32 cellular contexts compared by ENCODE assay signal in genomic region chr2:215363461-215364156, GRCh38. TPM values are rescaled to one million over a fixed set of nuclear protein-coding genes. Genes with fewer than 3 reads are reported as not detected.
DNase-seq lines count a peak whose midpoint lies in the region; ATAC-seq and TF ChIP-seq lines count a peak whose summit lies in the region.
"Had no signal": no experiment of that assay in that cellular context is flagged by ENCODE, and none has a peak within 500 bp of the region (broad histone marks: within the 10 kb centered on the region; RNA-seq: fewer than 3 reads in every experiment).

No MANE protein-coding gene starts in this region.

- TF ChIP-seq POLR2A in breast epithelium (IDR thresholded peaks at IDR 0.05), result no peak

- H3K27ac ChIP-seq in breast epithelium, result no peak overlapping the region
- H3K27ac ChIP-seq in dorsolateral prefrontal cortex, result no peak overlapping the region
- H3K27ac ChIP-seq: cardiac muscle cell, pancreas, Peyer's patch, upper lobe of right lung had no signal

- peaks cover 6% of the 10 kb centered on the region for H3K4me1 Mint-ChIP-seq in MCF 10A (ENCODE audit: insufficient read depth, unreplicated experiment)
- H3K4me1 Mint-ChIP-seq in chondrocyte (ENCODE audit: low read depth), result peaks cover 78% of the 10 kb centered on the region
- H3K4me1 Mint-ChIP-seq in activated CD4-positive, alpha-beta memory T cell treated with anti-CD3 and anti-CD28 coated beads for 36 hours (ENCODE audit: low read depth), result no peaks in the 10 kb centered on the region
- H3K4me1 Mint-ChIP-seq: activated CD4-positive, alpha-beta T cell treated with anti-CD3 and anti-CD28 coated beads for 36 hours; activated naive CD4-positive, alpha-beta T cell treated with anti-CD3 and anti-CD28 coated beads, Interleukin-2, amount 50 U/mL, for 24 hours; CD8-positive, alpha-beta memory T cell had no signal

- H3K9me3 ChIP-seq in breast epithelium, result no peaks in the 10 kb centered on the region
- H3K9me3 ChIP-seq: HAP-1, pancreas, Peyer's patch, upper lobe of right lung had no signal

- H3K4me3 Mint-ChIP-seq in MCF 10A (ENCODE audit: unreplicated experiment), result no peak overlapping the region
- peak overlapping the region; percentile 13 for H3K4me3 Mint-ChIP-seq in chondrocyte (ENCODE audit: unreplicated experiment)
- H3K4me3 Mint-ChIP-seq in activated CD4-positive, alpha-beta memory T cell treated with anti-CD3 and anti-CD28 coated beads for 36 hours, result no peak overlapping the region
- H3K4me3 Mint-ChIP-seq: activated CD4-positive, alpha-beta T cell treated with anti-CD3 and anti-CD28 coated beads for 36 hours; activated naive CD4-positive, alpha-beta T cell treated with anti-CD3 and anti-CD28 coated beads, Interleukin-2, amount 50 U/mL, for 24 hours; CD8-positive, alpha-beta memory T cell; T-helper 2 cell treated with Interferon-gamma antibody and Interleukin-4, amounts not matched to agents 5 μg/mL and 100 μg/mL, for 36 hours had no signal

- BruUV-seq in MCF 10A (replicated peaks; lab: Mats Ljungman, UMichigan), result no TSS peak

- H3K4me3 ChIP-seq in breast epithelium, result no peak overlapping the region
- H3K4me3 ChIP-seq in dorsolateral prefrontal cortex, result no peak overlapping the region
- H3K4me3 ChIP-seq: cardiac muscle cell, GM12878, HAP-1, pancreas, Peyer's patch, upper lobe of right lung had no signal

- H3K27me3 ChIP-seq in breast epithelium (no peaks in the 10 kb centered on the region), dorsolateral prefrontal cortex (no peaks in the 10 kb centered on the region)
- H3K27me3 ChIP-seq: cardiac muscle cell, pancreas, Peyer's patch, upper lobe of right lung had no signal

- H3K36me3 Mint-ChIP-seq in MCF 10A (ENCODE audit: insufficient read depth, unreplicated experiment) (peaks cover 64% of the 10 kb centered on the region), chondrocyte (ENCODE audit: low read depth) (peaks cover 79% of the 10 kb centered on the region)
- peaks cover 40% of the 10 kb centered on the region for H3K36me3 Mint-ChIP-seq in activated CD4-positive, alpha-beta memory T cell treated with anti-CD3 and anti-CD28 coated beads for 36 hours

- CTCF ChIA-PET in MCF 10A (lab: Yijun Ruan, JAX), result interaction anchor here (1.0 kb wide), 1 partner anchor 660 kb away, joined by 4 read pairs; no protein-coding TSS in a partner anchor
- CTCF ChIA-PET in activated CD4-positive, alpha-beta memory T cell treated with anti-CD3 and anti-CD28 coated beads for 36 hours (lab: Charles Lee), result no interaction called here

- H3K4me1 ChIP-seq in breast epithelium, result no peaks in the 10 kb centered on the region
- H3K4me1 ChIP-seq: pancreas, Peyer's patch, upper lobe of right lung had no signal

- no peaks in the 10 kb centered on the region for H3K9me3 Mint-ChIP-seq in MCF 10A (ENCODE audit: unreplicated experiment)
- H3K9me3 Mint-ChIP-seq in chondrocyte (ENCODE audit: low read depth), result no peaks in the 10 kb centered on the region
- H3K9me3 Mint-ChIP-seq in activated CD4-positive, alpha-beta memory T cell treated with anti-CD3 and anti-CD28 coated beads for 36 hours, result no peaks in the 10 kb centered on the region
- H3K9me3 Mint-ChIP-seq: activated naive CD4-positive, alpha-beta T cell treated with anti-CD3 and anti-CD28 coated beads, Interleukin-2, amount 50 U/mL, for 24 hours; activated T-helper 2 cell treated with anti-CD3 and anti-CD28 coated beads, Interferon-gamma antibody, Interleukin-2, Interleukin-4, amounts not matched to agents 10 μg/mL and 5 μg/mL and 100 μg/mL, durations not matched to agents 14 hours and 24 hours and 36 hours; CD8-positive, alpha-beta memory T cell; T-helper 2 cell treated with Interferon-gamma antibody and Interleukin-4, amounts not matched to agents 5 μg/mL and 100 μg/mL, for 36 hours had no signal

- no peak for ATAC-seq in HG03095 (IDR thresholded peaks at IDR 0.05; ENCODE audit: unreplicated experiment)
- no peak for ATAC-seq in GM19328 (IDR thresholded peaks at IDR 0.05; ENCODE audit: unreplicated experiment)
- ATAC-seq: activated CD4-positive, alpha-beta T cell treated with anti-CD3 and anti-CD28 coated beads for 36 hours; esophagus mucosa; left colon; pancreas; upper lobe of right lung had no signal

- H3K27me3 Mint-ChIP-seq in MCF 10A (ENCODE audit: insufficient read depth, unreplicated experiment), result no peaks in the 10 kb centered on the region
- H3K27me3 Mint-ChIP-seq in chondrocyte (ENCODE audit: low read depth), result no peaks in the 10 kb centered on the region
- no peaks in the 10 kb centered on the region for H3K27me3 Mint-ChIP-seq in activated CD4-positive, alpha-beta memory T cell treated with anti-CD3 and anti-CD28 coated beads for 36 hours
- H3K27me3 Mint-ChIP-seq: activated CD4-positive, alpha-beta T cell treated with anti-CD3 and anti-CD28 coated beads for 36 hours; activated naive CD4-positive, alpha-beta T cell treated with anti-CD3 and anti-CD28 coated beads, Interleukin-2, amount 50 U/mL, for 24 hours; CD8-positive, alpha-beta memory T cell had no signal

- DNase-seq in MCF 10A (ENCODE audit: unreplicated experiment) (no peak), breast epithelium (ENCODE audit: low spot score in 2 of 2) (no peak), chondrocyte (ENCODE audit: low spot score) (no peak), iris pigment epithelial cell (ENCODE audit: low read depth) (peak; percentile 35), dorsolateral prefrontal cortex (no peak)
- no peak for DNase-seq in activated CD4-positive, alpha-beta memory T cell treated with anti-CD3 and anti-CD28 coated beads for 36 hours
- DNase-seq: 8988T; activated CD4-positive, alpha-beta T cell treated with anti-CD3 and anti-CD28 coated beads for 36 hours; AML-193; amygdala; CD8-positive, alpha-beta memory T cell; hippocampal formation; Kasumi-1; left colon; MV-4-11; NCI-H1436 treated with DMSO at 0.1 percent for 48 hours; NCI-H748 treated with DMSO at 0.1 percent for 48 hours; pancreas; Peyer's patch; retina; SHP77; stimulated activated naive CD4-positive, alpha-beta T cell treated with Interleukin-2 at 50 U/mL for 16 hours; upper lobe of right lung had no signal

- H3K27ac Mint-ChIP-seq in MCF 10A (ENCODE audit: low read depth, unreplicated experiment), result peak overlapping the region; percentile 49
- H3K27ac Mint-ChIP-seq in chondrocyte (ENCODE audit: unreplicated experiment), result peak overlapping the region; percentile 85
- H3K27ac Mint-ChIP-seq in activated CD4-positive, alpha-beta memory T cell treated with anti-CD3 and anti-CD28 coated beads for 36 hours, result no peak overlapping the region
- H3K27ac Mint-ChIP-seq: activated CD4-positive, alpha-beta T cell treated with anti-CD3 and anti-CD28 coated beads for 36 hours; activated naive CD4-positive, alpha-beta T cell treated with anti-CD3 and anti-CD28 coated beads, Interleukin-2, amount 50 U/mL, for 24 hours; activated T-helper 2 cell treated with anti-CD3 and anti-CD28 coated beads, Interferon-gamma antibody, Interleukin-2, Interleukin-4, amounts not matched to agents 10 μg/mL and 5 μg/mL and 100 μg/mL, durations not matched to agents 14 hours and 24 hours and 36 hours; CD8-positive, alpha-beta memory T cell; T-helper 2 cell treated with Interferon-gamma antibody and Interleukin-4, amounts not matched to agents 5 μg/mL and 100 μg/mL, for 36 hours had no signal

- TF ChIP-seq CTCF in MCF 10A (IDR thresholded peaks at IDR 0.05; ENCODE audit: unreplicated experiment) (no peak), breast epithelium (IDR thresholded peaks at IDR 0.05) (no peak), chondrocyte (IDR thresholded peaks at IDR 0.05) (no peak), dorsolateral prefrontal cortex (IDR thresholded peaks at IDR 0.05 in 54 of 56, conservative IDR thresholded peaks at IDR 0.05 in 2 of 56; ENCODE audit: low read depth in 1 of 56, partially characterized antibody in 56 of 56) (no peak)

- POLR2A ChIA-PET in MCF 10A (lab: Yijun Ruan, JAX), result no interaction called here
- POLR2A ChIA-PET in activated CD4-positive, alpha-beta memory T cell treated with anti-CD3 and anti-CD28 coated beads for 36 hours (lab: Charles Lee), result no interaction called here

- intact Hi-C loops in MCF 10A (cut with micrococcal nuclease), result no loop called here
- intact Hi-C loops in breast epithelium (cut with DNase I; ENCODE audit: low total_unique reads), result no loop called here
- intact Hi-C loops in dorsolateral prefrontal cortex (cut with DNase I), result no loop called here
- intact Hi-C loops in activated CD4-positive, alpha-beta memory T cell treated with anti-CD3 and anti-CD28 coated beads for 36 hours (cut with micrococcal nuclease), result no loop called here

- H3K36me3 ChIP-seq in breast epithelium, result no peaks in the 10 kb centered on the region

RNA-seq across cellular contexts. Expression of gene ATIC, which starts 51.8 kb away (rescaled TPM):
- total RNA-seq in MCF 10A (2022), result 216 and 297 TPM in 2 replicates
- total RNA-seq in breast epithelium, result 10 to 100 TPM; 32.2 to 54.1 (median 33.0) TPM
- total RNA-seq in chondrocyte, result 77.0 to 109 TPM (median 77.7 TPM) in 3 replicates
- total RNA-seq in dorsolateral prefrontal cortex, result 100 to 1,000 TPM in 10 of 120 experiments, 10 to 100 TPM in 110; 58.6 to 133 (median 83.7) TPM
- 100 to 1,000 TPM; 256 to 261 TPM for total RNA-seq in activated CD4-positive, alpha-beta memory T cell treated with anti-CD3 and anti-CD28 coated beads for 36 hours
